Comparison of ENCODE assay signal across 14 cellular contexts in genomic region chr3:128555098-128555825, GRCh38.
DNase-seq lines count a peak whose midpoint lies in the region; ATAC-seq, FAIRE-seq and TF ChIP-seq lines count a peak whose summit lies in the region.
"Had no signal": no experiment of that assay in that cellular context is flagged by ENCODE, and none has a peak within 500 bp of the region (broad histone marks: within the 10 kb centered on the region; RNA-seq: fewer than 3 reads in every experiment).

No MANE protein-coding gene starts in this region.

- peaks cover 4 to 29% (median 19%) of the 10 kb centered on the region in 10 experiments; a peak in 19 of 20 replicates for H3K4me1 ChIP-seq in BLaER1 treated with 17β-estradiol and CSF1 and Interleukin-3, amounts not matched to agents 10 nM and 100 nM
- H3K4me1 ChIP-seq in right atrium auricular region (peaks cover 0 to 24% of the 10 kb centered on the region in 2 donors), ovary (ENCODE audit: insufficient read depth) (no peaks in the 10 kb centered on the region), vagina (peaks cover 13% of the 10 kb centered on the region)

- DNase-seq in right atrium auricular region (ENCODE audit: low spot score) (no peak), ovary (peak in 3 of 5 donors; percentile 34 to 52 (median 44)), occipital lobe (lab: John Stamatoyannopoulos, UW) (no peak), vagina (ENCODE audit: extremely low spot score in 2 of 2) (no peak), RCC 7860 (ENCODE audit: low spot score) (no peak)
- DNase-seq: activated B cell treated with CpG ODN at 0.5 μM for 24 hours; activated naive CD4-positive, alpha-beta T cell treated with Interleukin-2 at 50 U/mL for 16 hours; COR-L47; NCI-H2107; stimulated activated naive B cell treated with anti-CD40 and anti-IgM and Interleukin-4, amounts not matched to agents 10 μg/mL and 1 μg/mL and 100 μg/mL, for 72 hours had no signal

- peaks cover 0 to 14% (median 5%) of the 10 kb centered on the region in 11 experiments; a peak in 9 of 22 replicates for H3K9me3 ChIP-seq in BLaER1 treated with 17β-estradiol and CSF1 and Interleukin-3, amounts not matched to agents 10 nM and 100 nM (replicated peaks in 1 of 11)
- H3K9me3 ChIP-seq in right atrium auricular region (no peaks in the 10 kb centered on the region), ovary (no peaks in the 10 kb centered on the region), vagina (no peaks in the 10 kb centered on the region)

- peaks cover 35 to 59% (median 47%) of the 10 kb centered on the region in 11 experiments for H3K27me3 ChIP-seq in BLaER1 treated with 17β-estradiol and CSF1 and Interleukin-3, amounts not matched to agents 10 nM and 100 nM
- H3K27me3 ChIP-seq in right atrium auricular region (no peaks in the 10 kb centered on the region), ovary (no peaks in the 10 kb centered on the region), vagina (peaks cover 6% of the 10 kb centered on the region)

- FAIRE-seq in RCC 7860 (lab: Jason Lieb, UNC): no peak
- FAIRE-seq: islet of Langerhans had no signal

- H4K20me1 ChIP-seq in BLaER1 treated with 17β-estradiol and CSF1 and Interleukin-3, amounts not matched to agents 10 nM and 100 nM: peaks cover 0 to 8% (median 0%) of the 10 kb centered on the region in 11 experiments; a peak in 6 of 22 replicates

- TF ChIP-seq POLR2A in ovary (IDR thresholded peaks at IDR 0.05) (no peak), vagina (IDR thresholded peaks at IDR 0.05) (no peak)

- H3K4me2 ChIP-seq in BLaER1 treated with 17β-estradiol and CSF1 and Interleukin-3, amounts not matched to agents 10 nM and 100 nM: peak overlapping the region; percentile 66 to 89 (median 79)

- TF ChIP-seq CTCF in VCaP (conservative IDR thresholded peaks at IDR 0.05) (no peak), right atrium auricular region (IDR thresholded peaks at IDR 0.05) (no peak), ovary (IDR thresholded peaks at IDR 0.05) (no peak), vagina (IDR thresholded peaks at IDR 0.05) (no peak)

- no peaks in the 10 kb centered on the region for H3K36me3 ChIP-seq in BLaER1 treated with 17β-estradiol and CSF1 and Interleukin-3, amounts not matched to agents 10 nM and 100 nM
- H3K36me3 ChIP-seq in right atrium auricular region (no peaks in the 10 kb centered on the region), ovary (no peaks in the 10 kb centered on the region), vagina (no peaks in the 10 kb centered on the region)

- H3K4me3 ChIP-seq in BLaER1 treated with 17β-estradiol and CSF1 and Interleukin-3, amounts not matched to agents 10 nM and 100 nM: peak overlapping the region; percentile 23 to 64 (median 47); a peak in 19 of 20 replicates
- H3K4me3 ChIP-seq in right atrium auricular region (peak overlapping the region in 1 of 2 donors; percentile 21), ovary (no peak overlapping the region), vagina (peak overlapping the region in 1 of 2 donors; percentile 22)

- no peak for TF ChIP-seq EP300 in ovary (IDR thresholded peaks at IDR 0.05)

- ATAC-seq in HG03520 (IDR thresholded peaks at IDR 0.05; ENCODE audit: unreplicated experiment): no peak

- peak overlapping the region in 8 of 11 experiments; percentile 16 to 59 (median 48); a peak in 14 of 22 replicates for H3K9ac ChIP-seq in BLaER1 treated with 17β-estradiol and CSF1 and Interleukin-3, amounts not matched to agents 10 nM and 100 nM

- intact Hi-C loops in ovary (cut with DNase I): no loop called here
- intact Hi-C loops in vagina (cut with DNase I): no loop called here

- H3K27ac ChIP-seq in BLaER1 treated with 17β-estradiol and CSF1 and Interleukin-3, amounts not matched to agents 10 nM and 100 nM: no peak overlapping the region
- peak overlapping the region; percentile 49; the same call in 1 of the 2 replicates for H3K27ac ChIP-seq in VCaP
- peak overlapping the region; percentile 14 to 35 for H3K27ac ChIP-seq in right atrium auricular region
- no peak overlapping the region for H3K27ac ChIP-seq in ovary
- H3K27ac ChIP-seq in vagina: no peak overlapping the region

- WGBS in ovary, 3 donors: 2 to 7% (median 3%) methylated on average over 51 to 68 of the region's 68 CpGs

Comparison
In these comparisons a context has a peak if more than half of its experiments do, and no peak if none do; other contexts are left out.
1. H3K27ac ChIP-seq: peak in VCaP (single experiment) and right atrium auricular region (2 of 2); none in BLaER1 treated with 17β-estradiol and CSF1 and Interleukin-3, amounts not matched to agents 10 nM and 100 nM (0 of 11), ovary (0 of 2) and vagina (single experiment).
2. DNase-seq: peak in ovary (3 of 5); none in right atrium auricular region (single experiment), occipital lobe (single experiment), vagina (0 of 2) and RCC 7860 (single experiment).